Comparison of ENCODE assay signal across 30 cellular contexts in the genomic region with DNA sequence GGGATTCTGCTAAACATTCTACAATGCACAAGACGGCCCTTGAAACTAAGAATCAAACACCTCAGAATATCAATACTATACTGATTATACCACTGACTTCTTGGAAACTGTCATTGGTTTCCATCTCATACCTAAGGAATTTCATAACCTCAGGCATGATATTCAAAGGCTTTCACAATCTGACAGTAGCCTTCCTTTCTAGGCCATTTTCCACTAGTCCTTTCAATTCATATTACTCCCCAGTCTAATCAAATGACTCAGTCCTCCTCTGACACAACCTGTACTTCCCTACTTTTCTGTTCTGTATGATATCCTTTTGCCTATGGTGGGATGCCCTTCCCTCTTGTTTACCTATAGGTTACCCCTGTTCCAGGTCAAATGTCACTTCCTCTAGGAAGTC. TPM values are rescaled to one million over a fixed set of nuclear protein-coding genes. Genes with fewer than 3 reads are reported as not detected.
A peak's percentile ranks its signal among the peaks of the same experiment; 100 is the strongest.
DNase-seq lines count a peak whose midpoint lies in the region; ATAC-seq and TF ChIP-seq lines count a peak whose summit lies in the region.
"Had no signal": no experiment of that assay in that cellular context is flagged by ENCODE, and none has a peak within 500 bp of the region (broad histone marks: within the 10 kb centered on the region; RNA-seq: fewer than 3 reads in every experiment).

No MANE protein-coding gene starts in this region.

- H3K4me1 ChIP-seq in esophagus squamous epithelium, result no peaks in the 10 kb centered on the region
- H3K4me1 ChIP-seq: upper lobe of right lung had no signal

- H3K4me3 ChIP-seq in fibroblast of pulmonary artery (replicated peaks; ENCODE audit: low read depth, low read length) (no peak overlapping the region), esophagus squamous epithelium (no peak overlapping the region)
- H3K4me3 ChIP-seq: gastroesophageal sphincter, hepatocyte, psoas muscle, sigmoid colon, SK-N-MC, upper lobe of right lung had no signal

- no peak for TF ChIP-seq POLR2A in esophagus squamous epithelium (IDR thresholded peaks at IDR 0.05)

- no peak overlapping the region for H3K27ac ChIP-seq in esophagus squamous epithelium
- H3K27ac ChIP-seq: gastroesophageal sphincter, hepatocyte, psoas muscle, sigmoid colon, SK-N-MC, upper lobe of right lung had no signal

- intact Hi-C loops in posterior vena cava (cut with DNase I) (no loop called here), esophagus squamous epithelium (cut with DNase I) (no loop called here)

- WGBS in esophagus squamous epithelium, 2 donors, result 76 to 84% methylated on average over 1 of the region's 1 CpG

- H3K36me3 ChIP-seq in esophagus squamous epithelium, result no peaks in the 10 kb centered on the region
- H3K36me3 ChIP-seq: gastroesophageal sphincter, sigmoid colon, upper lobe of right lung had no signal

- no peak for ATAC-seq in GM21528 (IDR thresholded peaks at IDR 0.05; ENCODE audit: low FRiP score, unreplicated experiment)
- ATAC-seq: activated CD4-positive, alpha-beta T cell treated with anti-CD3 and anti-CD28 coated beads for 36 hours; activated CD8-positive, alpha-beta T cell treated with anti-CD3 and anti-CD28 coated beads, Interleukin-2, amount 10 ng/mL, durations not matched to agents 7 days and 5 days; gastroesophageal sphincter; left colon; psoas muscle; stimulated activated effector memory CD8-positive, alpha-beta T cell treated with anti-CD3 and anti-CD28 coated beads, Interleukin-12 subunit alpha, Interleukin-12 subunit beta, amount 100 ng/mL, for 72 hours; upper lobe of right lung had no signal

- TF ChIP-seq CTCF in fibroblast of pulmonary artery (IDR thresholded peaks at IDR 0.05; ENCODE audit: low read length, missing control alignments), result no peak
- no peak for TF ChIP-seq CTCF in GM20000 (IDR thresholded peaks at IDR 0.05; ENCODE audit: extremely low read depth, missing control alignments)
- TF ChIP-seq CTCF in esophagus squamous epithelium (IDR thresholded peaks at IDR 0.05), result no peak

- no peaks in the 10 kb centered on the region for H3K27me3 ChIP-seq in esophagus squamous epithelium
- H3K27me3 ChIP-seq: gastroesophageal sphincter, hepatocyte, sigmoid colon, upper lobe of right lung had no signal

- DNase-seq in AG08395 (ENCODE audit: low spot score) (peak; percentile 30), HPDE6-E6E7 (ENCODE audit: extremely low spot score) (peak; percentile 1), amniotic epithelial cell (ENCODE audit: low read depth) (peak; percentile 55), fibroblast of pulmonary artery (ENCODE audit: low read depth) (peak; percentile 58), posterior vena cava (ENCODE audit: low spot score) (no peak), GM20000 (ENCODE audit: low spot score) (no peak), esophagus squamous epithelium (lab: John Stamatoyannopoulos, UW) (no peak)
- DNase-seq: 8988T; activated CD4-positive, alpha-beta T cell treated with anti-CD3 and anti-CD28 coated beads for 36 hours; activated CD8-positive, alpha-beta T cell treated with anti-CD3 and anti-CD28 coated beads, Interleukin-2, amount 10 ng/mL, durations not matched to agents 7 days and 5 days; activated gamma-delta T cell; activated naive CD8-positive, alpha-beta T cell treated with anti-CD3 and anti-CD28 coated beads, Interleukin-2, amount 10 ng/mL, durations not matched to agents 7 days and 5 days; activated T-cell treated with anti-CD3 and anti-CD28 coated beads for 4 hours; CD8-positive, alpha-beta memory T cell; cerebellar nuclear complex; H9; KBM-7; left colon; NCI-H1417 treated with DMSO at 0.1 percent for 48 hours; NCI-H446; NCI-H774; psoas muscle; sigmoid colon; stimulated activated CD4-positive, alpha-beta T cell treated with anti-CD3 and anti-CD28 coated beads, Interleukin-4, amount 100 ng/mL, for 24 hours; upper lobe of right lung had no signal

- H3K9me3 ChIP-seq in esophagus squamous epithelium, result no peaks in the 10 kb centered on the region
- H3K9me3 ChIP-seq: gastroesophageal sphincter, psoas muscle, sigmoid colon, upper lobe of right lung had no signal

RNA-seq across cellular contexts. Expression of a gene that starts 48.3 kb away (rescaled TPM):
- 10 to 100 TPM; 17.2 to 21.1 TPM for total RNA-seq in posterior vena cava
- 10 to 100 TPM in 3 of 4 donors, 1 to 10 TPM in 1; 8.1 to 15.3 (median 12.6) TPM for total RNA-seq in esophagus squamous epithelium

Comparison
In these comparisons a context has a peak if more than half of its experiments do, and no peak if none do; other contexts are left out.
1. DNase-seq: peak in AG08395 (single experiment), HPDE6-E6E7 (single experiment), amniotic epithelial cell (single experiment) and fibroblast of pulmonary artery (single experiment); none in posterior vena cava (single experiment), GM20000 (single experiment) and esophagus squamous epithelium (single experiment).